In genomic region chr3:8875831-8876230, GRCh38 we compare ENCODE assay signal across 30 cellular contexts.
"Had no signal": no experiment of that assay in that cellular context is flagged by ENCODE, and none has a peak within 500 bp of the region (broad histone marks: within the 10 kb centered on the region; RNA-seq: fewer than 3 reads in every experiment).

No MANE protein-coding gene starts in this region.

- H3K27me3 Mint-ChIP-seq: activated naive CD8-positive, alpha-beta T cell treated with anti-CD3 and anti-CD28 coated beads, Interleukin-2, amount 50 U/mL, for 24 hours; brain had no signal

- H3K9me3 ChIP-seq: ascending aorta, SJCRH30, SK-N-SH had no signal

- H3K4me2 ChIP-seq: SK-N-SH had no signal

- H3K4me3 Mint-ChIP-seq: activated CD8-positive, alpha-beta T cell treated with anti-CD3 and anti-CD28 coated beads, Interleukin-2, amount 10 ng/mL, durations not matched to agents 7 days and 5 days; activated naive CD8-positive, alpha-beta T cell treated with anti-CD3 and anti-CD28 coated beads, Interleukin-2, amount 50 U/mL, for 24 hours; activated T-cell treated with anti-CD3 and anti-CD28 coated beads, Interleukin-2, amount 50 U/mL, for 4 hours; brain; T-helper 2 cell treated with Interferon-gamma antibody and Interleukin-4, amounts not matched to agents 5 μg/mL and 100 μg/mL, for 36 hours had no signal

- DNase-seq: activated CD4-positive, alpha-beta T cell treated with anti-CD3 and anti-CD28 coated beads for 48 hours; activated CD4-positive, alpha-beta T cell treated with anti-CD3 and anti-CD28 coated beads, Interleukin-2, amount 50 U/mL, for 4 hours; activated CD4-positive, CD25-positive, alpha-beta regulatory T cell treated with anti-CD3 and anti-CD28 coated beads, Interleukin-2, amount 50 U/mL, for 72 hours; activated CD8-positive, alpha-beta T cell treated with anti-CD3 and anti-CD28 coated beads, Interleukin-2, amount 10 ng/mL, durations not matched to agents 7 days and 5 days; activated effector memory CD4-positive, alpha-beta T cell treated with anti-CD3 and anti-CD28 coated beads, Interleukin-2, amount 50 U/mL, for 16 hours; activated naive CD4-positive, alpha-beta T cell treated with Interleukin-2 at 50 U/mL for 16 hours; activated naive CD8-positive, alpha-beta T cell treated with anti-CD3 and anti-CD28 coated beads, Interleukin-2, amount 50 U/mL, for 24 hours; activated T-cell treated with anti-CD3 and anti-CD28 coated beads, Interleukin-2, amount 50 U/mL, for 4 hours; amniotic stem cell; cerebellar nuclear complex; Kasumi-1; KBM-7; NCI-H1048; NCI-H146; NCI-H187 treated with DMSO at 0.1 percent for 48 hours; NCI-H2171 treated with DMSO at 0.1 percent for 48 hours; NCI-H226; NCI-H526 treated with DMSO at 0.1 percent for 48 hours; NCI-H82; NK-92 treated with Interleukin-12 subunit alpha and Interleukin-12 subunit beta, amount 100 ng/mL, for 24 hours; OCI-M1; RPMI8226; SJCRH30; SK-N-SH; T-helper 1 cell had no signal

- H3K9ac ChIP-seq: SK-N-SH had no signal

- H3K4me1 Mint-ChIP-seq: activated naive CD8-positive, alpha-beta T cell treated with anti-CD3 and anti-CD28 coated beads, Interleukin-2, amount 50 U/mL, for 24 hours; brain had no signal

- H3K4me1 ChIP-seq: ascending aorta, SJCRH30 had no signal

- H3K27ac ChIP-seq: ascending aorta, cardiac muscle cell, SJCRH30 had no signal

- H3K4me3 ChIP-seq: ascending aorta, cardiac muscle cell, SJCRH30 had no signal

- H3K36me3 ChIP-seq: ascending aorta had no signal

- H3K9me2 ChIP-seq: SK-N-SH had no signal

- H3K27ac Mint-ChIP-seq: activated CD8-positive, alpha-beta T cell treated with anti-CD3 and anti-CD28 coated beads, Interleukin-2, amount 10 ng/mL, durations not matched to agents 7 days and 5 days; activated naive CD4-positive, alpha-beta T cell treated with anti-CD3 and anti-CD28 coated beads, Interleukin-2, amount 50 U/mL, for 72 hours; activated naive CD8-positive, alpha-beta T cell treated with anti-CD3 and anti-CD28 coated beads, Interleukin-2, amount 50 U/mL, for 24 hours; brain; T-helper 2 cell treated with Interferon-gamma antibody and Interleukin-4, amounts not matched to agents 5 μg/mL and 100 μg/mL, for 36 hours had no signal

- H3K27me3 ChIP-seq: ascending aorta, cardiac muscle cell, SJCRH30 had no signal

- H3K9me3 Mint-ChIP-seq: activated naive CD8-positive, alpha-beta T cell treated with anti-CD3 and anti-CD28 coated beads, Interleukin-2, amount 50 U/mL, for 24 hours; activated T-cell treated with anti-CD3 and anti-CD28 coated beads, Interleukin-2, amount 50 U/mL, for 4 hours; brain; T-helper 2 cell treated with Interferon-gamma antibody and Interleukin-4, amounts not matched to agents 5 μg/mL and 100 μg/mL, for 36 hours had no signal
